ENCODE assay signal across 14 cellular contexts in genomic region chr12:47312147-47312546, GRCh38.
"Had no signal": no experiment of that assay in that cellular context is flagged by ENCODE, and none has a peak within 500 bp of the region (broad histone marks: within the 10 kb centered on the region; RNA-seq: fewer than 3 reads in every experiment).

No MANE protein-coding gene starts in this region.

- H3K27me3 ChIP-seq: body of pancreas, dorsolateral prefrontal cortex, tibial artery had no signal

- H3K27ac Mint-ChIP-seq: activated naive CD8-positive, alpha-beta T cell treated with anti-CD3 and anti-CD28 coated beads, Interleukin-2, amount 10 ng/mL, durations not matched to agents 7 days and 5 days; nephron progenitor cell had no signal

- H3K9me3 Mint-ChIP-seq: nephron progenitor cell had no signal

- H3K36me3 ChIP-seq: lower lobe of right lung, tibial artery had no signal

- H3K4me1 Mint-ChIP-seq: nephron progenitor cell had no signal

- H3K4me3 ChIP-seq: body of pancreas, dorsolateral prefrontal cortex, lower lobe of right lung, tibial artery had no signal

- H3K9me3 ChIP-seq: body of pancreas, lower lobe of right lung, tibial artery had no signal

- H3K27me3 Mint-ChIP-seq: activated CD4-positive, alpha-beta memory T cell treated with anti-CD3 and anti-CD28 coated beads for 36 hours; activated naive CD8-positive, alpha-beta T cell treated with anti-CD3 and anti-CD28 coated beads, Interleukin-2, amount 10 ng/mL, durations not matched to agents 7 days and 5 days had no signal

- ATAC-seq: lower lobe of right lung had no signal

- H3K4me3 Mint-ChIP-seq: activated CD4-positive, alpha-beta memory T cell treated with anti-CD3 and anti-CD28 coated beads for 36 hours; activated naive CD8-positive, alpha-beta T cell treated with anti-CD3 and anti-CD28 coated beads, Interleukin-2, amount 10 ng/mL, durations not matched to agents 7 days and 5 days; nephron progenitor cell had no signal

- DNase-seq: activated CD4-positive, alpha-beta memory T cell treated with anti-CD3 and anti-CD28 coated beads for 36 hours; activated CD4-positive, alpha-beta T cell treated with anti-CD3 and anti-CD28 coated beads for 4 hours; activated naive CD4-positive, alpha-beta T cell treated with Interleukin-2 at 50 U/mL for 16 hours; activated naive CD8-positive, alpha-beta T cell treated with anti-CD3 and anti-CD28 coated beads, Interleukin-2, amount 10 ng/mL, durations not matched to agents 7 days and 5 days; dorsolateral prefrontal cortex; lower lobe of right lung; nephron progenitor cell; occipital lobe; stimulated activated CD4-positive, alpha-beta T cell treated with anti-CD3 and anti-CD28 coated beads, Interleukin-2, amount 100 ng/mL, for 24 hours; stimulated activated naive CD8-positive, alpha-beta T cell treated with anti-CD3 and anti-CD28 coated beads, Interleukin-15, Interleukin-2, amounts not matched to agents 100 U/mL and 50 U/mL, for 24 hours; substantia nigra; T-helper 2 cell; tibial artery had no signal

- H3K27ac ChIP-seq: dorsolateral prefrontal cortex, lower lobe of right lung, tibial artery had no signal
